14 cellular contexts compared by ENCODE assay signal in genomic region chr22:25494774-25495173, GRCh38.
DNase-seq lines count a peak whose midpoint lies in the region; ATAC-seq and TF ChIP-seq lines count a peak whose summit lies in the region.
"Had no signal": no experiment of that assay in that cellular context is flagged by ENCODE, and none has a peak within 500 bp of the region (broad histone marks: within the 10 kb centered on the region; RNA-seq: fewer than 3 reads in every experiment).

No MANE protein-coding gene starts in this region.

- H3K27me3 Mint-ChIP-seq in glutamatergic neuron (ENCODE audit: unreplicated experiment): peaks cover 12% of the 10 kb centered on the region

- no peak overlapping the region for H3K27ac ChIP-seq in KMS-11
- H3K27ac ChIP-seq: hepatocyte, stomach had no signal

- H4K20me1 ChIP-seq in KMS-11 (ENCODE audit: insufficient read depth): no peaks in the 10 kb centered on the region

- ATAC-seq in GM18520 (IDR thresholded peaks at IDR 0.05; ENCODE audit: unreplicated experiment) (peak; percentile 82), GM21529 (IDR thresholded peaks at IDR 0.05; ENCODE audit: unreplicated experiment) (peak; percentile 69)
- ATAC-seq: mucosa of descending colon had no signal

- H3K36me3 Mint-ChIP-seq in glutamatergic neuron (ENCODE audit: unreplicated experiment): peaks cover 8% of the 10 kb centered on the region

- H3K9me3 Mint-ChIP-seq in glutamatergic neuron (ENCODE audit: unreplicated experiment): peaks cover 13% of the 10 kb centered on the region
- H3K9me3 Mint-ChIP-seq: T-helper 1 cell treated with Interleukin-12 subunit alpha and Interleukin-12 subunit beta and Interleukin-4 antibody, amounts not matched to agents 30 μg/mL and 1 μg/mL, for 36 hours had no signal

- H3K4me3 ChIP-seq in KMS-11 (IDR thresholded peaks at IDR 0.05; ENCODE audit: insufficient read depth, low read depth, low read length): no peak overlapping the region
- H3K4me3 ChIP-seq: hepatocyte, mucosa of descending colon, stomach had no signal

- H3K27ac Mint-ChIP-seq in glutamatergic neuron (ENCODE audit: unreplicated experiment): peak overlapping the region; percentile 82
- H3K27ac Mint-ChIP-seq: T-helper 1 cell treated with Interleukin-12 subunit alpha and Interleukin-12 subunit beta and Interleukin-4 antibody, amounts not matched to agents 30 μg/mL and 1 μg/mL, for 36 hours had no signal

- no peak for DNase-seq in glutamatergic neuron
- no peak for DNase-seq in NCI-H187 (lab: John Stamatoyannopoulos, UW)
- DNase-seq in activated naive CD4-positive, alpha-beta T cell treated with anti-CD3 and anti-CD28 coated beads, Interleukin-2, amount 50 U/mL, for 16 hours: no peak
- DNase-seq in SHP77 (lab: John Stamatoyannopoulos, UW): no peak
- DNase-seq in activated naive CD4-positive, alpha-beta T cell treated with Interleukin-2 at 50 U/mL for 16 hours: no peak
- DNase-seq: DMS153, mucosa of descending colon, NCI-H226, stomach had no signal

- H3K4me1 ChIP-seq in KMS-11 (ENCODE audit: low read depth, poor library complexity, severe bottlenecking): peaks cover 16% of the 10 kb centered on the region
- H3K4me1 ChIP-seq: stomach had no signal

- H3K36me3 ChIP-seq in KMS-11 (ENCODE audit: insufficient read depth): no peaks in the 10 kb centered on the region

- no peaks in the 10 kb centered on the region for H3K27me3 ChIP-seq in KMS-11 (ENCODE audit: insufficient read depth, low read depth)
- H3K27me3 ChIP-seq: hepatocyte had no signal

- TF ChIP-seq CTCF in KMS-11 (conservative IDR thresholded peaks at IDR 0.05; ENCODE audit: low read depth, low read length): no peak
- TF ChIP-seq CTCF in glutamatergic neuron (IDR thresholded peaks at IDR 0.05; ENCODE audit: partially characterized antibody, unreplicated experiment): no peak

- peak overlapping the region; percentile 41 for H3K4me3 Mint-ChIP-seq in glutamatergic neuron (ENCODE audit: unreplicated experiment)
- H3K4me3 Mint-ChIP-seq: T-helper 1 cell treated with Interleukin-12 subunit alpha and Interleukin-12 subunit beta and Interleukin-4 antibody, amounts not matched to agents 30 μg/mL and 1 μg/mL, for 36 hours had no signal

- H3K4me2 ChIP-seq in KMS-11: peak overlapping the region; percentile 29; the same call in 1 of the 2 replicates
- H3K4me2 ChIP-seq: hepatocyte had no signal

- no peaks in the 10 kb centered on the region for H3K79me2 ChIP-seq in KMS-11 (ENCODE audit: insufficient read depth, low read depth)
- H3K79me2 ChIP-seq: hepatocyte had no signal

- H3K4me1 Mint-ChIP-seq in glutamatergic neuron (ENCODE audit: low read depth, unreplicated experiment): peaks cover 31% of the 10 kb centered on the region

- no peak overlapping the region for H2AFZ ChIP-seq in KMS-11 (ENCODE audit: low read depth)
- H2AFZ ChIP-seq: hepatocyte had no signal

- no peak overlapping the region for H3K9ac ChIP-seq in KMS-11
